ENCODE assay signal across 10 cellular contexts in genomic region chr16:83952587-83952939, GRCh38. TPM values are rescaled to one million over a fixed set of nuclear protein-coding genes. Genes with fewer than 3 reads are reported as not detected.
A peak's percentile ranks its signal among the peaks of the same experiment; 100 is the strongest.
DNase-seq lines count a peak whose midpoint lies in the region; ATAC-seq, FAIRE-seq and TF ChIP-seq lines count a peak whose summit lies in the region.
"Had no signal": no experiment of that assay in that cellular context is flagged by ENCODE, and none has a peak within 500 bp of the region (broad histone marks: within the 10 kb centered on the region; RNA-seq: fewer than 3 reads in every experiment).

No MANE protein-coding gene starts in this region.

- no peak for FAIRE-seq in D721Med (lab: Jason Lieb, UNC)

- intact Hi-C loops in PC-9 (cut with micrococcal nuclease; ENCODE audit: unreplicated experiment): loop anchor here (2.0 to 10.0 kb wide), 5 partner anchors 62 to 665 kb away; partner anchors contain the start of genes COTL1 and MEAK7
- intact Hi-C loops in esophagus squamous epithelium (cut with DNase I): no loop called here
- intact Hi-C loops in gastrocnemius medialis (cut with DNase I; ENCODE audit: low total_unique reads): loop anchor here (2.0 to 5.0 kb wide), 2 partner anchors 26 to 550 kb away; partner anchors contain the start of gene MEAK7

- peaks cover 30% of the 10 kb centered on the region for H3K79me2 ChIP-seq in PC-9 (ENCODE audit: low read depth)

- H3K27ac ChIP-seq in PC-9 (peak overlapping the region; percentile 91), esophagus squamous epithelium (peak overlapping the region; percentile 92 to 98 (median 94)), gastrocnemius medialis (peak overlapping the region; percentile 93 to 100 (median 97))

- DNase-seq in ELR (ENCODE audit: low read depth): peak; percentile 66
- peak in 1 of 2 experiments; percentile 66 for DNase-seq in PC-9
- DNase-seq in esophagus squamous epithelium (lab: John Stamatoyannopoulos, UW): no peak
- DNase-seq in gastrocnemius medialis: no peak
- DNase-seq in D721Med (ENCODE audit: insufficient read length, low spot score): no peak
- no peak for DNase-seq in central memory CD4-positive, alpha-beta T cell
- DNase-seq: NCI-H1694 had no signal

- peak overlapping the region; percentile 87; the same call in 1 of the 2 replicates for H3K4me3 ChIP-seq in PC-9
- peak overlapping the region in 3 of 4 donors; percentile 59 to 84 (median 70) for H3K4me3 ChIP-seq in esophagus squamous epithelium
- H3K4me3 ChIP-seq in gastrocnemius medialis: peak overlapping the region; percentile 66 to 88 (median 77)

- ATAC-seq in gastrocnemius medialis (peak; percentile 13 to 14), HG03520 (IDR thresholded peaks at IDR 0.05; ENCODE audit: unreplicated experiment) (no peak), GM18511 (IDR thresholded peaks at IDR 0.05; ENCODE audit: unreplicated experiment) (no peak)

- POLR2A ChIA-PET in PC-9 (lab: Charles Lee; ENCODE audit: unreplicated experiment): no interaction called here

- TSS peak; percentile 83 for BruUV-seq in PC-9 (replicated peaks; lab: Mats Ljungman, UMichigan)

- CTCF ChIA-PET in PC-9 (lab: Charles Lee): interaction anchor here (0.5 kb wide), 1 partner anchor 143 kb away, joined by 4 read pairs; no protein-coding TSS in a partner anchor

- peaks cover 34% of the 10 kb centered on the region for H4K20me1 ChIP-seq in PC-9 (ENCODE audit: insufficient read depth)

- H3F3A ChIP-seq in PC-9 (ENCODE audit: insufficient read depth, low read depth): peaks cover 12% of the 10 kb centered on the region; the same call in 1 of the 2 replicates

- TF ChIP-seq CTCF in PC-9 (conservative IDR thresholded peaks at IDR 0.05): no peak
- TF ChIP-seq CTCF in esophagus squamous epithelium (IDR thresholded peaks at IDR 0.05): no peak
- TF ChIP-seq CTCF in gastrocnemius medialis (IDR thresholded peaks at IDR 0.05 in 4 of 5, conservative IDR thresholded peaks at IDR 0.05 in 1 of 5): no peak
- no peak for TF ChIP-seq CTCF in D721Med (IDR thresholded peaks at IDR 0.05; ENCODE audit: insufficient read depth, missing control alignments)

- peak overlapping the region; percentile 69; the same call in 1 of the 2 replicates for H2AFZ ChIP-seq in PC-9

- H3K9me2 ChIP-seq in PC-9 (ENCODE audit: insufficient read depth): no peaks in the 10 kb centered on the region

- H3K9me3 ChIP-seq in PC-9 (ENCODE audit: insufficient read depth, low read depth) (no peaks in the 10 kb centered on the region), esophagus squamous epithelium (no peaks in the 10 kb centered on the region), gastrocnemius medialis (no peaks in the 10 kb centered on the region)

- TF ChIP-seq POLR2A in esophagus squamous epithelium (IDR thresholded peaks at IDR 0.05) (no peak), gastrocnemius medialis (IDR thresholded peaks at IDR 0.05) (no peak)

- H3K4me2 ChIP-seq in PC-9: peak overlapping the region; percentile 94

- H3K36me3 ChIP-seq in PC-9 (ENCODE audit: low read depth) (no peaks in the 10 kb centered on the region), esophagus squamous epithelium (no peaks in the 10 kb centered on the region), gastrocnemius medialis (peaks cover 0 to 7% of the 10 kb centered on the region in 2 donors)

- H3K27me3 ChIP-seq in PC-9 (ENCODE audit: insufficient read depth, low read depth) (no peaks in the 10 kb centered on the region), esophagus squamous epithelium (no peaks in the 10 kb centered on the region), gastrocnemius medialis (no peaks in the 10 kb centered on the region)

- WGBS in esophagus squamous epithelium, 2 donors: 10 to 26% methylated on average over 5 to 7 of the region's 8 CpGs

- in situ Hi-C loops in gastrocnemius medialis (cut with MboI; ENCODE audit: low sequenced_read_pairs in 4 of 4): loop anchor here (10.0 to 25.0 kb wide), 7 partner anchors 110 to 535 kb away; partner anchors contain the start of genes TAF1C (in 2 of the 4), ADAD2 (in 1 of the 4) and HSBP1 (in 1 of the 4)

- H3K4me1 ChIP-seq in PC-9 (replicated peaks; ENCODE audit: insufficient read depth) (peaks cover 22% of the 10 kb centered on the region), esophagus squamous epithelium (peaks cover 23 to 51% (median 29%) of the 10 kb centered on the region in 3 donors), gastrocnemius medialis (peaks cover 32 to 48% of the 10 kb centered on the region in 2 donors)

RNA-seq across cellular contexts. Expression of gene OSGIN1, which starts 0.5 kb away (rescaled TPM):
- total RNA-seq in PC-9 (2021) (41.3 and 44.8 TPM in 2 replicates), esophagus squamous epithelium (10 to 100 TPM in 2 of 4 donors, 1 to 10 TPM in 2; 5.0 to 27.6 (median 11.1) TPM), gastrocnemius medialis (10 to 100 TPM in 3 of 4 donors, 1 to 10 TPM in 1; 9.6 to 24.9 (median 13.2) TPM)

RNA-seq across cellular contexts. Expression of gene NECAB2, which starts 15.5 kb away (rescaled TPM):
- total RNA-seq in PC-9 (2021): 0.74 and 1.3 TPM in 2 replicates
- total RNA-seq in esophagus squamous epithelium: not detected
- total RNA-seq in gastrocnemius medialis: not detected
- total RNA-seq: mononuclear cell had no signal

RNA-seq across cellular contexts. Expression of gene MLYCD, which starts 53.6 kb away (rescaled TPM):
- total RNA-seq in PC-9 (2021): 4.7 and 5.5 TPM in 2 replicates
- 1 to 10 TPM; 2.7 to 8.6 (median 2.9) TPM for total RNA-seq in esophagus squamous epithelium
- total RNA-seq in gastrocnemius medialis: 10 to 100 TPM; 10.3 to 20.8 (median 18.4) TPM

Comparison
In these comparisons a context has a peak if more than half of its experiments do, and no peak if none do; other contexts are left out.
1. ATAC-seq: peak in gastrocnemius medialis (2 of 2); none in HG03520 (single experiment) and GM18511 (single experiment).
2. Peak in every context shown above with its lines, with median percentiles within 50 percentile points of each other: H3K27ac ChIP-seq and H3K4me3 ChIP-seq.